8 cellular contexts compared by ENCODE assay signal in genomic region chr2:86719263-86719636, GRCh38. TPM values are rescaled to one million over a fixed set of nuclear protein-coding genes. Genes with fewer than 3 reads are reported as not detected.
DNase-seq lines count a peak whose midpoint lies in the region; ATAC-seq, FAIRE-seq and TF ChIP-seq lines count a peak whose summit lies in the region.
"Not testable (repeated sequence)": the region's sequence is repeated elsewhere in the genome, so short reads cannot be mapped to it uniquely, and the experiment has no call there.

No MANE protein-coding gene starts in this region.

- CTCF ChIA-PET in CD8-positive, alpha-beta memory T cell (lab: Charles Lee) = not testable (repeated sequence)

- not testable (repeated sequence) for H3K27me3 ChIP-seq in CD8-positive, alpha-beta memory T cell (ENCODE audit: insufficient read depth, low read length, poor library complexity, severe bottlenecking); RWPE2 (ENCODE audit: insufficient read depth, poor library complexity, severe bottlenecking); liver (ENCODE audit: control insufficient read depth in 4 of 4, insufficient read depth in 4 of 4, low read length in 3 of 4); pancreas; thymus (ENCODE audit: control insufficient read depth, insufficient read depth)

- peak overlapping the region in 4 of 8 donors; percentile 82 to 96 (median 89) for H3K27ac Mint-ChIP-seq in CD8-positive, alpha-beta memory T cell

- not testable (repeated sequence) for TF ChIP-seq CTCF in RWPE2 (IDR thresholded peaks at IDR 0.05; ENCODE audit: poor library complexity, severe bottlenecking); astrocyte of the spinal cord (IDR thresholded peaks at IDR 0.05; ENCODE audit: low read depth, low read length); fibroblast of mammary gland (conservative IDR thresholded peaks at IDR 0.05; ENCODE audit: control insufficient read depth, insufficient read depth, low read depth, low read length); liver (IDR thresholded peaks at IDR 0.05; ENCODE audit: low read depth, low read length, missing input control); pancreas (IDR thresholded peaks at IDR 0.05)

- H3K27ac ChIP-seq in CD8-positive, alpha-beta memory T cell (ENCODE audit: low read depth, low read length) = peak overlapping the region; percentile 16
- H3K27ac ChIP-seq in RWPE2 (ENCODE audit: poor library complexity, severe bottlenecking); thymus (ENCODE audit: low read depth): not testable (repeated sequence)
- H3K27ac ChIP-seq in liver (ENCODE audit: low read depth in 1 of 2, low read length in 2 of 2) (peak overlapping the region; percentile 85 to 88), pancreas (peak overlapping the region; percentile 83 to 92 (median 88))

- not testable (repeated sequence) for H3K9me3 ChIP-seq in CD8-positive, alpha-beta memory T cell (ENCODE audit: low read length); RWPE2 (ENCODE audit: severe bottlenecking); liver (ENCODE audit: control insufficient read depth in 4 of 4, low read length in 3 of 4); pancreas; thymus (ENCODE audit: control insufficient read depth)

- not testable (repeated sequence) for TF ChIP-seq RAD21 in liver (IDR thresholded peaks at IDR 0.05)

- not testable (repeated sequence) for H3K9me3 Mint-ChIP-seq in CD8-positive, alpha-beta memory T cell

- peak overlapping the region in 1 of 2 donors; percentile 67 for H3K9ac ChIP-seq in liver (ENCODE audit: low read depth in 1 of 2, low read length in 2 of 2)

- POLR2A ChIA-PET in CD8-positive, alpha-beta memory T cell (lab: Charles Lee) = not testable (repeated sequence)

- not testable (repeated sequence) for H3K36me3 ChIP-seq in CD8-positive, alpha-beta memory T cell (ENCODE audit: insufficient read depth, low read length); RWPE2 (ENCODE audit: low read depth); liver (ENCODE audit: control insufficient read depth in 4 of 4, insufficient read depth in 3 of 4, low read depth in 1 of 4, low read length in 3 of 4); pancreas; thymus (ENCODE audit: control insufficient read depth, insufficient read depth)

- not testable (repeated sequence) for DNase-seq in CD8-positive, alpha-beta memory T cell; RWPE2 (ENCODE audit: low spot score); astrocyte of the spinal cord (ENCODE audit: low read depth, low spot score); fibroblast of mammary gland (ENCODE audit: low read depth); pancreas

- not testable (repeated sequence) for FAIRE-seq in pancreas (lab: Jason Lieb, UNC)

- H3K4me3 Mint-ChIP-seq in CD8-positive, alpha-beta memory T cell = peak overlapping the region in 5 of 7 donors; percentile 80 to 88 (median 84)

- in situ Hi-C loops in astrocyte of the spinal cord (cut with HindIII; ENCODE audit: low sequenced_read_pairs) = not testable (repeated sequence)

- not testable (repeated sequence) for H3K4me1 ChIP-seq in CD8-positive, alpha-beta memory T cell (ENCODE audit: insufficient read depth, low read length); RWPE2 (ENCODE audit: insufficient read depth, poor library complexity, severe bottlenecking); liver (ENCODE audit: control insufficient read depth in 4 of 4, insufficient read depth in 4 of 4, low read length in 3 of 4); pancreas; thymus (ENCODE audit: control insufficient read depth, insufficient read depth, low read length)

- H3K4me3 ChIP-seq in CD8-positive, alpha-beta memory T cell (ENCODE audit: low read length) = not testable (repeated sequence)
- peak overlapping the region; percentile 37 for H3K4me3 ChIP-seq in RWPE2 (ENCODE audit: severe bottlenecking)
- H3K4me3 ChIP-seq in astrocyte of the spinal cord (ENCODE audit: low read depth, low read length) = peak overlapping the region; percentile 53
- H3K4me3 ChIP-seq in fibroblast of mammary gland (ENCODE audit: control insufficient read depth, low read depth, low read length) = peak overlapping the region; percentile 47
- H3K4me3 ChIP-seq in liver (ENCODE audit: low read depth in 1 of 3, low read length in 3 of 3) = peak overlapping the region in 2 of 3 donors; percentile 23 to 36
- peak overlapping the region in 3 of 4 donors; percentile 8 to 64 (median 63) for H3K4me3 ChIP-seq in pancreas
- H3K4me3 ChIP-seq in thymus (ENCODE audit: low read length) = peak overlapping the region; percentile 56

- H3K4me1 Mint-ChIP-seq in CD8-positive, alpha-beta memory T cell = peaks cover 4 to 13% (median 5%) of the 10 kb centered on the region in 3 donors

- not testable (repeated sequence) for H3K36me3 Mint-ChIP-seq in CD8-positive, alpha-beta memory T cell

- 2% methylated on average over 4 of the region's 30 CpGs for WGBS in liver
- WGBS in pancreas, 2 donors = no CpG with 5 or more reads among the region's 30 CpGs
- no CpG with 5 or more reads among the region's 30 CpGs for WGBS in thymus

- intact Hi-C loops in pancreas (cut with DNase I) = not testable (repeated sequence)

- not testable (repeated sequence) for H3K27me3 Mint-ChIP-seq in CD8-positive, alpha-beta memory T cell

- peak; percentile 20 for ATAC-seq in HG02943 (IDR thresholded peaks at IDR 0.05; ENCODE audit: low read depth, unreplicated experiment)
- ATAC-seq in RWPE2 (ENCODE audit: low read depth) = not testable (repeated sequence)
- ATAC-seq in pancreas = peak; percentile 41 to 63 (median 50)

RNA-seq across cellular contexts. Expression of gene RMND5A, which starts 0.8 kb away (rescaled TPM):
- 10 to 100 TPM; 57.7 to 63.5 TPM for total RNA-seq in CD8-positive, alpha-beta memory T cell
- 20.7 TPM for polyA plus RNA-seq in CD8-positive, alpha-beta memory T cell
- 10 to 100 TPM; 48.3 to 74.5 TPM for total RNA-seq in liver
- 10 to 100 TPM in 1 of 2 donors, 1 to 10 TPM in 1; 8.8 to 10.1 TPM for polyA plus RNA-seq in liver
- 10 to 100 TPM in 5 of 6 donors, 1 to 10 TPM in 1; 9.9 to 19.4 (median 14.1) TPM for total RNA-seq in pancreas
- 1 to 10 TPM; 5.1 to 6.3 TPM for polyA plus RNA-seq in pancreas
- 19.1 TPM for polyA plus RNA-seq in thymus
